ENCODE assay signal across 8 cellular contexts in genomic region chr22:30325065-30325720, GRCh38. TPM values are rescaled to one million over a fixed set of nuclear protein-coding genes. Genes with fewer than 3 reads are reported as not detected.
DNase-seq lines count a peak whose midpoint lies in the region; ATAC-seq and TF ChIP-seq lines count a peak whose summit lies in the region.

No MANE protein-coding gene starts in this region.

- peaks cover 3% of the 10 kb centered on the region for H3K36me3 Mint-ChIP-seq in mesothelial cell of epicardium

- H3K4me1 Mint-ChIP-seq in mesothelial cell of epicardium: peaks cover 37% of the 10 kb centered on the region

- DNase-seq in COLO829 (ENCODE audit: low spot score): peak; percentile 89
- DNase-seq in NCI-H226: peak; percentile 77
- peak; percentile 75 for DNase-seq in dedifferentiated amniotic fluid mesenchymal stem cell (ENCODE audit: extremely low spot score)
- no peak for DNase-seq in mesothelial cell of epicardium (ENCODE audit: low spot score in 2 of 2, unreplicated experiment in 2 of 2)
- DNase-seq in GM10266 (ENCODE audit: extremely low spot score): no peak
- no peak for DNase-seq in occipital lobe (lab: John Stamatoyannopoulos, UW)
- DNase-seq in GM13976 (ENCODE audit: low spot score): no peak

- TF ChIP-seq CTCF in mesothelial cell of epicardium (IDR thresholded peaks at IDR 0.05; ENCODE audit: unreplicated experiment) (no peak), GM10266 (IDR thresholded peaks at IDR 0.05; ENCODE audit: control insufficient read depth, insufficient read depth, low read depth, missing control alignments) (no peak), GM13976 (IDR thresholded peaks at IDR 0.05; ENCODE audit: borderline replicate concordance, control extremely low read depth, extremely low read depth, insufficient read depth, missing control alignments) (no peak)

- no peak for ATAC-seq in GM18873 (IDR thresholded peaks at IDR 0.05; ENCODE audit: low FRiP score, unreplicated experiment)

- H3K27me3 Mint-ChIP-seq in mesothelial cell of epicardium (ENCODE audit: low read depth): peaks cover 41% of the 10 kb centered on the region

- in situ Hi-C loops in GM13976 (cut with MboI; ENCODE audit: low sequenced_read_pairs, unreplicated experiment): no loop called here

- no peaks in the 10 kb centered on the region for H3K9me3 Mint-ChIP-seq in mesothelial cell of epicardium

- peak overlapping the region; percentile 72 for H3K4me3 Mint-ChIP-seq in mesothelial cell of epicardium

- H3K27ac Mint-ChIP-seq in mesothelial cell of epicardium: peak overlapping the region; percentile 88

RNA-seq across cellular contexts. Expression of gene TBC1D10A, which starts 1.5 kb away (rescaled TPM):
- total RNA-seq in mesothelial cell of epicardium (12.8 to 15.1 TPM (median 13.7 TPM) in 3 replicates), occipital lobe (10.0 TPM)

RNA-seq across cellular contexts. Expression of gene SF3A1, which starts 31.5 kb away (rescaled TPM):
- 142 to 154 TPM (median 151 TPM) in 3 replicates for total RNA-seq in mesothelial cell of epicardium
- total RNA-seq in occipital lobe: 16.1 TPM

RNA-seq across cellular contexts. Expression of gene CCDC157, which starts 31.6 kb away (rescaled TPM):
- total RNA-seq in mesothelial cell of epicardium (4.7 to 5.8 TPM (median 4.7 TPM) in 3 replicates), occipital lobe (5.6 TPM)

RNA-seq across cellular contexts. Expression of gene CASTOR1, which starts 35.9 kb away (rescaled TPM):
- 10.9 to 13.5 TPM (median 13.5 TPM) in 3 replicates for total RNA-seq in mesothelial cell of epicardium
- total RNA-seq in occipital lobe: 2.7 TPM

RNA-seq across cellular contexts. Expression of gene OSM, which starts 58.5 kb away (rescaled TPM):
- not detected in 3 replicates for total RNA-seq in mesothelial cell of epicardium
- 0.31 TPM for total RNA-seq in occipital lobe

Comparison
In these comparisons a context has a peak if more than half of its experiments do, and no peak if none do; other contexts are left out.
1. DNase-seq: peak in COLO829 (single experiment), NCI-H226 (single experiment) and dedifferentiated amniotic fluid mesenchymal stem cell (single experiment); none in mesothelial cell of epicardium (0 of 2), GM10266 (single experiment), occipital lobe (single experiment) and GM13976 (single experiment).